ENCODE assay signal across 9 cellular contexts in the genomic region with DNA sequence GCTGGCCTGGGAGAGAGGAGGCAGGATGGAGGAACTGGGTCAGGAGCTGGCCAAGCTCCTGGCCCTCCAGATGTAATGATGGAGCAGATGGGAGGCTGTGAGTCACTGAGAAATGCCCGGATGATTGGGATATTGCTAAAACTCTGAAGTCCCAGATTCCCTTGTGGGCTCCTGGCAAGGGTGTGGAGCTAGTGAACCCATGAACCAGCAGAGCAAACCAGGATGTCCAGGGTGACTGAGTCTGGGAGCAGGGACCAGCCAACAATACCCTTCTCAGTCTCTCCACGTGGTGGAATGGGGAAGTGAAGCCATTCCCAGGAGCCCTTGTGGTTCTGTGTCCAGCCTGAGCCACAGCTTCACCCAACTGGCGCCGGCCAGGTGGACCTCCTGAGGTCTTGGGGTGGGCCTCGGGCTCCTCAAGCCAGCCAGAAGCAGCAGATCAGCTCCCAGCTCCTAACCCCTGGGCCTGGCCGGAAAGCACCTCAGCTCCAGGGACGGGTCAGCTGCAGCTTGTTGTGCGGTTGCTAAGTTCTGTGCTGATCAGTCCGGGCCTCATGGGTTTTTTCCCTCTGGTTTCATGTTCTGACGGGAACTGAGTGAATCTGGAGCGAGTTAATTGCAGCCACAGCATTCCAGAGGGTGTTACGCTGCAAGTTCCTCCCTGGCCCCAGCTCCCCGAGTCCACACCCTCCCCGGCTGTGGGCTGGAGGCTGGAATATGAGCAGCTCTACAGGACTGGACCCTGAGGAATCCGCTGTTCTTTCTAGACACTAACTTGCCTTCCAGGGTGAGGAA. TPM values are rescaled to one million over a fixed set of nuclear protein-coding genes. Genes with fewer than 3 reads are reported as not detected.
DNase-seq lines count a peak whose midpoint lies in the region; ATAC-seq, FAIRE-seq and TF ChIP-seq lines count a peak whose summit lies in the region.
"Had no signal": no experiment of that assay in that cellular context is flagged by ENCODE, and none has a peak within 500 bp of the region (broad histone marks: within the 10 kb centered on the region; RNA-seq: fewer than 3 reads in every experiment).

No MANE protein-coding gene starts in this region.

- peak; percentile 40 for FAIRE-seq in bronchial epithelial cell (lab: Jason Lieb, UNC)

- peak; percentile 98 for DNase-seq in HCEC 1CT
- peak; percentile 100 for DNase-seq in bronchial epithelial cell (ENCODE audit: low read depth)
- peak; percentile 81 for DNase-seq in left kidney (ENCODE audit: low read depth, low spot score)
- no peak for DNase-seq in activated naive CD4-positive, alpha-beta T cell treated with anti-CD3 and anti-CD28 coated beads, Interleukin-2, amount 50 U/mL, for 16 hours
- DNase-seq: anterior cingulate cortex had no signal

- H3K27me3 ChIP-seq in bronchial epithelial cell (ENCODE audit: control insufficient read depth, insufficient read depth, low read length) (no peaks in the 10 kb centered on the region), stomach smooth muscle (ENCODE audit: control insufficient read depth in 1 of 2, insufficient read depth in 2 of 2, low read length in 2 of 2) (no peaks in the 10 kb centered on the region)

- H3K27ac ChIP-seq in stomach smooth muscle (ENCODE audit: low read length) = peak overlapping the region; percentile 99

- peak overlapping the region; percentile 76 to 90 for H3K9ac ChIP-seq in stomach smooth muscle (ENCODE audit: low read length in 2 of 2)

- no peak for TF ChIP-seq CTCF in bronchial epithelial cell (IDR thresholded peaks at IDR 0.05; ENCODE audit: insufficient read depth, low read length, severe bottlenecking)

- H3K36me3 ChIP-seq in bronchial epithelial cell (ENCODE audit: control insufficient read depth, insufficient read depth, low read length) (no peaks in the 10 kb centered on the region), stomach smooth muscle (ENCODE audit: control insufficient read depth in 2 of 2, insufficient read depth in 2 of 2, low read length in 2 of 2) (no peaks in the 10 kb centered on the region)

- ATAC-seq in HG03139 (IDR thresholded peaks at IDR 0.05; ENCODE audit: unreplicated experiment) (no peak), HG03354 (IDR thresholded peaks at IDR 0.05; ENCODE audit: poor library complexity, severe bottlenecking, unreplicated experiment) (no peak), GM19328 (IDR thresholded peaks at IDR 0.05; ENCODE audit: unreplicated experiment) (no peak)

- peaks cover 51% of the 10 kb centered on the region for H3K4me1 ChIP-seq in stomach smooth muscle (ENCODE audit: control insufficient read depth, insufficient read depth, low read length)

- no peak overlapping the region for H3K4me3 ChIP-seq in bronchial epithelial cell (ENCODE audit: low read depth, low read length)
- peak overlapping the region in 1 of 2 donors; percentile 47 for H3K4me3 ChIP-seq in stomach smooth muscle (ENCODE audit: low read length in 2 of 2)

- no peaks in the 10 kb centered on the region for H3K9me3 ChIP-seq in stomach smooth muscle (ENCODE audit: control insufficient read depth in 2 of 2, low read length in 2 of 2)

RNA-seq across cellular contexts. Expression of a gene that starts 37.6 kb away (rescaled TPM):
- total RNA-seq in bronchial epithelial cell = 114 and 194 TPM in 2 replicates
